In the genomic region with DNA sequence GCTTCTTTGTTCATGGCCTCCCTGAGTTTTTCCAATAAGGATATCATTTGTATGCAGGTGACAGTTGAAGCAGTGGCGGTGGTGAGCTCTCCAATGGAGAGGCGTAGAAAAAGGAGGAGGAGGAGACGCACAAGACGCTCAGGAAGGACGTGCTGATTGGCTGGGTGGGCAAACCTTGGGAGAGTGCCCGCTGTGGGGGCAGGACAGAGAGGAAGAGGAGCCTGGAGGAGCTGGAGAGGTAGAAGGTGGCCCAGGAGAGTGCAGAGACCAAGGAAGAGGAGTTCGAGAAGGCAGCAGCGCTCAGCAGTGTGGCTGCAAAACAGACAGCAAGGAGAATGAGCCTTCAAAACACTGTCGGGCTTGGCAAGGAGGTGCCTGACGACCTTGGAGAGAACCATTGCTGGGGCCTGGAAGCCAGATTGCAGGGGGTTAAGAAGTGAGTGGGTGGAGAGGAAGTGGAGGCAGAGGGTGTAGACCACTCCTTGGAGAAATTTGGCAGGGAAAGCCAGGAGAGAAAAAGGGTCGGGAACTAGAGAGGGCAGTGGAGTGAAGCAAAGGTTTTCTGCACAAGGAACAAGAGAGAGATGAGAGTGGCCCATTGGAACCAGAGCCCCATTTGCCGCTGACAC, we compare ENCODE assay signal across 12 cellular contexts. TPM values are rescaled to one million over a fixed set of nuclear protein-coding genes. Genes with fewer than 3 reads are reported as not detected.
DNase-seq lines count a peak whose midpoint lies in the region; ATAC-seq and TF ChIP-seq lines count a peak whose summit lies in the region.
"Had no signal": no experiment of that assay in that cellular context is flagged by ENCODE, and none has a peak within 500 bp of the region (broad histone marks: within the 10 kb centered on the region; RNA-seq: fewer than 3 reads in every experiment).

No MANE protein-coding gene starts in this region.

- TF ChIP-seq EP300 in gastroesophageal sphincter (IDR thresholded peaks at IDR 0.05): no peak

- no peak for TF ChIP-seq POLR2A in gastroesophageal sphincter (IDR thresholded peaks at IDR 0.05)

- H3K27ac ChIP-seq in ACC112 (ENCODE audit: low read depth, low read length) (peak overlapping the region; percentile 58; the same call in 1 of the 2 replicates), gastroesophageal sphincter (peak overlapping the region; percentile 10 to 99 (median 90)), WERI-Rb-1 (no peak overlapping the region)
- H3K27ac ChIP-seq: PC-9 had no signal

- H3K79me2 ChIP-seq in ACC112 (ENCODE audit: control insufficient read depth, insufficient read depth, low read length, unreplicated experiment): peaks cover 69% of the 10 kb centered on the region

- H3K4me1 ChIP-seq in ACC112 (ENCODE audit: control insufficient read depth, insufficient read depth, low read length, unreplicated experiment): peaks cover 53% of the 10 kb centered on the region
- peaks cover 5 to 62% (median 47%) of the 10 kb centered on the region in 3 donors for H3K4me1 ChIP-seq in gastroesophageal sphincter

- H3K4me3 ChIP-seq in ACC112 (ENCODE audit: low read depth, low read length) (0 out of 2 replicates have a peak overlapping the region, but pooled peaks have one; percentile 21), gastroesophageal sphincter (no peak overlapping the region), WERI-Rb-1 (ENCODE audit: low read depth, low read length) (no peak overlapping the region)
- H3K4me3 ChIP-seq: PC-9 had no signal

- intact Hi-C loops in posterior cingulate gyrus (cut with DNase I): no loop called here

- no peaks in the 10 kb centered on the region for H3K9me3 ChIP-seq in gastroesophageal sphincter
- H3K9me3 ChIP-seq in WERI-Rb-1 (ENCODE audit: severe bottlenecking): no peaks in the 10 kb centered on the region

- peaks cover 19% of the 10 kb centered on the region; the same call in 1 of the 2 replicates for H3K36me3 ChIP-seq in ACC112 (ENCODE audit: insufficient read depth, low read length)
- H3K36me3 ChIP-seq in gastroesophageal sphincter: peaks cover 0 to 18% of the 10 kb centered on the region in 2 donors
- H3K36me3 ChIP-seq in WERI-Rb-1: no peaks in the 10 kb centered on the region

- H2AFZ ChIP-seq in ACC112 (ENCODE audit: low read length, unreplicated experiment): no peak overlapping the region
- H2AFZ ChIP-seq: PC-9 had no signal

- TF ChIP-seq CTCF in gastroesophageal sphincter (IDR thresholded peaks at IDR 0.05): no peak
- no peak for TF ChIP-seq CTCF in WERI-Rb-1 (IDR thresholded peaks at IDR 0.05; ENCODE audit: low read depth, low read length)

- WGBS in gastroesophageal sphincter (ENCODE audit: low coverage in 1 of 2), 2 donors: 22 to 51% methylated on average over 8 to 9 of the region's 12 CpGs

- H3K27me3 ChIP-seq in ACC112 (ENCODE audit: insufficient read depth, low read length) (no peaks in the 10 kb centered on the region), gastroesophageal sphincter (no peaks in the 10 kb centered on the region), WERI-Rb-1 (ENCODE audit: insufficient read depth, low read depth, severe bottlenecking) (no peaks in the 10 kb centered on the region)

- ATAC-seq in gastroesophageal sphincter (no peak), HG02852 (IDR thresholded peaks at IDR 0.05; ENCODE audit: unreplicated experiment) (no peak), HG03565 (IDR thresholded peaks at IDR 0.05; ENCODE audit: unreplicated experiment) (no peak)

- DNase-seq in NCI-H526 (lab: John Stamatoyannopoulos, UW) (peak; percentile 56 to 61), posterior cingulate gyrus (peak in 8 of 10 donors; percentile 54 to 94 (median 70)), WERI-Rb-1 (no peak), NCI-H146 (lab: John Stamatoyannopoulos, UW) (no peak)
- DNase-seq: activated CD4-positive, alpha-beta T cell treated with anti-CD3 and anti-CD28 coated beads for 1 hour; NCI-H1092 treated with DMSO at 0.1 percent for 48 hours; PC-9; substantia nigra had no signal

RNA-seq across cellular contexts. Expression of a gene that starts 7.5 kb away (rescaled TPM):
- 10 to 100 TPM in 1 of 4 donors, 1 to 10 TPM in 3; 6.1 to 21.7 (median 9.4) TPM for total RNA-seq in gastroesophageal sphincter

RNA-seq across cellular contexts. Expression of a gene that starts 12.5 kb away (rescaled TPM):
- 10 to 100 TPM; 65.7 to 87.3 (median 74.4) TPM for total RNA-seq in gastroesophageal sphincter

RNA-seq across cellular contexts. Expression of a gene that starts 25.9 kb away (rescaled TPM):
- total RNA-seq in gastroesophageal sphincter: 10 to 100 TPM in 2 of 4 donors, 1 to 10 TPM in 2; 8.5 to 16.0 (median 11.1) TPM

RNA-seq across cellular contexts. Expression of a gene that starts 35.8 kb away (rescaled TPM):
- 10 to 100 TPM; 49.9 to 78.6 (median 63.4) TPM for total RNA-seq in gastroesophageal sphincter

RNA-seq across cellular contexts. Expression of a gene that starts 38.0 kb away (rescaled TPM):
- total RNA-seq in gastroesophageal sphincter: 1 to 10 TPM in 3 of 4 donors, under 1 TPM in 1; 0.30 to 2.0 (median 1.5) TPM
- total RNA-seq: PC-9 had no signal

Comparison
In these comparisons a context has a peak if more than half of its experiments do, and no peak if none do; other contexts are left out.
1. DNase-seq: peak in NCI-H526 (2 of 2) and posterior cingulate gyrus (8 of 10); none in WERI-Rb-1 (single experiment) and NCI-H146 (single experiment).